Comparison of ENCODE assay signal across 8 cellular contexts in genomic region chr20:1108437-1108920, GRCh38. TPM values are rescaled to one million over a fixed set of nuclear protein-coding genes. Genes with fewer than 3 reads are reported as not detected.
DNase-seq lines count a peak whose midpoint lies in the region; ATAC-seq, FAIRE-seq and TF ChIP-seq lines count a peak whose summit lies in the region.

No MANE protein-coding gene starts in this region.

- no peaks in the 10 kb centered on the region for H3K9me3 ChIP-seq in astrocyte (ENCODE audit: insufficient read depth, low read depth, low read length)
- peaks cover 0 to 4% (median under 1%) of the 10 kb centered on the region in 8 donors for H3K9me3 ChIP-seq in spleen

- WGBS in spleen, 5 donors = 32 to 40% (median 35%) methylated on average over 5 of the region's 5 CpGs

- TF ChIP-seq CTCF in astrocyte (IDR thresholded peaks at IDR 0.05; ENCODE audit: insufficient read depth, low read depth, low read length) (peak; percentile 53), spleen (IDR thresholded peaks at IDR 0.05 in 8 of 11, conservative IDR thresholded peaks at IDR 0.05 in 3 of 11) (peak in 10 of 11 experiments; percentile 41 to 84 (median 68))

- no peaks in the 10 kb centered on the region for H3K27me3 ChIP-seq in astrocyte (ENCODE audit: insufficient read depth, low read length)
- H3K27me3 ChIP-seq in spleen (replicated peaks in 1 of 7) = no peaks in the 10 kb centered on the region

- H2AFZ ChIP-seq in astrocyte (ENCODE audit: low read depth, low read length) = no peak overlapping the region

- peaks cover 9% of the 10 kb centered on the region for H4K20me1 ChIP-seq in astrocyte (ENCODE audit: insufficient read depth, low read length)

- H3K4me2 ChIP-seq in astrocyte (ENCODE audit: low read length) = no peak overlapping the region

- intact Hi-C loops in spleen (cut with DNase I; ENCODE audit: low total_unique reads) = loop anchor here (5.0 kb wide), 1 partner anchor 291 kb away; no protein-coding TSS in a partner anchor

- ATAC-seq in GM18870 (IDR thresholded peaks at IDR 0.05; ENCODE audit: unreplicated experiment) (no peak), GM18858 (IDR thresholded peaks at IDR 0.05; ENCODE audit: unreplicated experiment) (no peak)

- TF ChIP-seq POLR2A in spleen (IDR thresholded peaks at IDR 0.05) = no peak

- H3K9me3 Mint-ChIP-seq in astrocyte (ENCODE audit: unreplicated experiment) = no peaks in the 10 kb centered on the region

- H3K79me2 ChIP-seq in astrocyte (ENCODE audit: insufficient read depth, low read length) = no peaks in the 10 kb centered on the region

- no peak overlapping the region for H3K27ac ChIP-seq in astrocyte (ENCODE audit: low read depth, low read length)
- no peak overlapping the region for H3K27ac ChIP-seq in spleen

- H3K27ac Mint-ChIP-seq in astrocyte (ENCODE audit: unreplicated experiment) = no peak overlapping the region

- no peak overlapping the region for H3K9ac ChIP-seq in astrocyte (ENCODE audit: low read length)

- H3K36me3 ChIP-seq in astrocyte (ENCODE audit: insufficient read depth, low read length) = no peaks in the 10 kb centered on the region
- no peaks in the 10 kb centered on the region for H3K36me3 ChIP-seq in spleen

- peak; percentile 55 for DNase-seq in Daoy (ENCODE audit: low read depth)
- DNase-seq in KG1 (lab: John Stamatoyannopoulos, UW) = peak; percentile 51
- DNase-seq in T-helper 1 cell = peak in 4 of 5 donors; percentile 17 to 37 (median 32)
- DNase-seq in astrocyte (ENCODE audit: low read depth) = no peak
- DNase-seq in hypothalamus (lab: John Stamatoyannopoulos, UW) = peak in 32 of 51 donors; percentile 1 to 65 (median 22)
- DNase-seq in spleen = peak; percentile 81

- H3K27me3 Mint-ChIP-seq in astrocyte (ENCODE audit: low read depth, unreplicated experiment) = peaks cover 9% of the 10 kb centered on the region

- H3K4me1 ChIP-seq in astrocyte (ENCODE audit: insufficient read depth, low read length) (no peaks in the 10 kb centered on the region), spleen (peaks cover 0 to 6% (median 0%) of the 10 kb centered on the region in 6 donors)

- H3K4me3 Mint-ChIP-seq in astrocyte (ENCODE audit: unreplicated experiment) = no peak overlapping the region

- FAIRE-seq in astrocyte (lab: Jason Lieb, UNC) = no peak

- H3K4me1 Mint-ChIP-seq in astrocyte (ENCODE audit: low read depth, unreplicated experiment) = no peaks in the 10 kb centered on the region

- H3K4me3 ChIP-seq in astrocyte (ENCODE audit: insufficient read depth, low read depth, low read length) (no peak overlapping the region), spleen (no peak overlapping the region)

- H3K36me3 Mint-ChIP-seq in astrocyte (ENCODE audit: low read depth, unreplicated experiment) = no peaks in the 10 kb centered on the region

RNA-seq across cellular contexts. Expression of gene PSMF1, which starts 9.9 kb away (rescaled TPM):
- 71.8 and 102 TPM in 2 replicates for total RNA-seq in Daoy (2014; rRNA removed; shearing (Covaris generic))
- total RNA-seq in astrocyte (133 and 139 TPM in 2 replicates), spleen (100 to 1,000 TPM; 110 to 169 (median 134) TPM)
- polyA plus RNA-seq in spleen = 10 to 100 TPM; 25.7 to 49.2 (median 38.7) TPM
